25 cellular contexts compared by ENCODE assay signal in genomic region chr17:68143425-68143824, GRCh38.
DNase-seq lines count a peak whose midpoint lies in the region; ATAC-seq and TF ChIP-seq lines count a peak whose summit lies in the region.
"Had no signal": no experiment of that assay in that cellular context is flagged by ENCODE, and none has a peak within 500 bp of the region (broad histone marks: within the 10 kb centered on the region; RNA-seq: fewer than 3 reads in every experiment).

No MANE protein-coding gene starts in this region.

- H3K4me1 Mint-ChIP-seq in activated T-cell treated with anti-CD3 and anti-CD28 coated beads, Interleukin-2, amount 50 U/mL, for 24 hours (ENCODE audit: low read depth) = peaks cover 4% of the 10 kb centered on the region
- peaks cover 5% of the 10 kb centered on the region for H3K4me1 Mint-ChIP-seq in activated T-cell treated with anti-CD3 and anti-CD28 coated beads, Interleukin-2, amount 50 U/mL, for 72 hours (ENCODE audit: low read depth)
- H3K4me1 Mint-ChIP-seq: CD14-positive monocyte; CD4-positive, CD25-positive, alpha-beta regulatory T cell had no signal

- H3K27me3 Mint-ChIP-seq in activated T-cell treated with anti-CD3 and anti-CD28 coated beads, Interleukin-2, amount 50 U/mL, for 24 hours = no peaks in the 10 kb centered on the region
- H3K27me3 Mint-ChIP-seq in activated T-cell treated with anti-CD3 and anti-CD28 coated beads, Interleukin-2, amount 50 U/mL, for 72 hours (ENCODE audit: low read depth) = no peaks in the 10 kb centered on the region
- H3K27me3 Mint-ChIP-seq: CD4-positive, alpha-beta memory T cell; CD4-positive, CD25-positive, alpha-beta regulatory T cell; CD8-positive, alpha-beta memory T cell had no signal

- no peak for TF ChIP-seq CTCF in GM20000 (IDR thresholded peaks at IDR 0.05; ENCODE audit: extremely low read depth, missing control alignments)
- TF ChIP-seq CTCF in MM.1S (IDR thresholded peaks at IDR 0.05; ENCODE audit: low read length) = no peak
- no peak for TF ChIP-seq CTCF in GM10266 (IDR thresholded peaks at IDR 0.05; ENCODE audit: control insufficient read depth, insufficient read depth, low read depth, missing control alignments)

- no peaks in the 10 kb centered on the region for H3K36me3 Mint-ChIP-seq in activated T-cell treated with anti-CD3 and anti-CD28 coated beads, Interleukin-2, amount 50 U/mL, for 24 hours (ENCODE audit: low read depth)
- no peaks in the 10 kb centered on the region for H3K36me3 Mint-ChIP-seq in activated T-cell treated with anti-CD3 and anti-CD28 coated beads, Interleukin-2, amount 50 U/mL, for 72 hours (ENCODE audit: insufficient read depth in 2 of 2)
- H3K36me3 Mint-ChIP-seq: CD4-positive, alpha-beta memory T cell had no signal

- H3K4me1 ChIP-seq in MM.1S (ENCODE audit: low read length) = peaks cover 7% of the 10 kb centered on the region; the same call in 1 of the 2 replicates
- H3K4me1 ChIP-seq: BE2C, BLaER1 had no signal

- no peak overlapping the region for H3K9ac ChIP-seq in MM.1S (ENCODE audit: low read length)
- H3K9ac ChIP-seq: BLaER1 had no signal

- no peak overlapping the region for H3K4me3 Mint-ChIP-seq in activated T-cell treated with anti-CD3 and anti-CD28 coated beads, Interleukin-2, amount 50 U/mL, for 24 hours
- no peak overlapping the region for H3K4me3 Mint-ChIP-seq in activated T-cell treated with anti-CD3 and anti-CD28 coated beads, Interleukin-2, amount 50 U/mL, for 72 hours
- H3K4me3 Mint-ChIP-seq: CD14-positive monocyte; CD4-positive, alpha-beta memory T cell; CD8-positive, alpha-beta memory T cell had no signal

- no peak overlapping the region for H3K4me3 ChIP-seq in MM.1S (ENCODE audit: low read length)
- H3K4me3 ChIP-seq: BLaER1 had no signal

- intact Hi-C loops in Right ventricle myocardium superior (cut with DNase I) = no loop called here

- H3K9me2 ChIP-seq in MM.1S (replicated peaks; ENCODE audit: insufficient read depth, low read length) = no peaks in the 10 kb centered on the region

- no peaks in the 10 kb centered on the region for H3K9me3 ChIP-seq in MM.1S (replicated peaks; ENCODE audit: insufficient read depth, low read length)
- H3K9me3 ChIP-seq: BE2C, BLaER1 had no signal

- H3K9me3 Mint-ChIP-seq in activated T-cell treated with anti-CD3 and anti-CD28 coated beads, Interleukin-2, amount 50 U/mL, for 24 hours = no peaks in the 10 kb centered on the region
- no peaks in the 10 kb centered on the region for H3K9me3 Mint-ChIP-seq in activated T-cell treated with anti-CD3 and anti-CD28 coated beads, Interleukin-2, amount 50 U/mL, for 72 hours
- H3K9me3 Mint-ChIP-seq: CD4-positive, alpha-beta memory T cell; CD4-positive, CD25-positive, alpha-beta regulatory T cell; CD8-positive, alpha-beta memory T cell had no signal

- H3K79me2 ChIP-seq in MM.1S (ENCODE audit: low read length) = no peaks in the 10 kb centered on the region

- no peaks in the 10 kb centered on the region for H4K20me1 ChIP-seq in MM.1S (ENCODE audit: insufficient read depth, low read length)
- H4K20me1 ChIP-seq: BLaER1 had no signal

- H3K27ac Mint-ChIP-seq in activated T-cell treated with anti-CD3 and anti-CD28 coated beads, Interleukin-2, amount 50 U/mL, for 24 hours = peak overlapping the region; percentile 11
- H3K27ac Mint-ChIP-seq in activated T-cell treated with anti-CD3 and anti-CD28 coated beads, Interleukin-2, amount 50 U/mL, for 72 hours = no peak overlapping the region
- H3K27ac Mint-ChIP-seq: CD4-positive, CD25-positive, alpha-beta regulatory T cell; CD8-positive, alpha-beta memory T cell had no signal

- H2AFZ ChIP-seq in MM.1S (ENCODE audit: low read length) = no peak overlapping the region

- no peak for DNase-seq in activated T-cell treated with anti-CD3 and anti-CD28 coated beads, Interleukin-2, amount 50 U/mL, for 24 hours
- DNase-seq in activated T-cell treated with anti-CD3 and anti-CD28 coated beads, Interleukin-2, amount 50 U/mL, for 72 hours = no peak
- DNase-seq in GM20000 (ENCODE audit: low spot score) = peak; percentile 20
- DNase-seq in MM.1S = peak; percentile 68
- DNase-seq in SK-N-DZ (ENCODE audit: low spot score) = peak; percentile 34
- no peak for DNase-seq in Right ventricle myocardium superior
- no peak for DNase-seq in ecto neural progenitor cell (ENCODE audit: low spot score)
- no peak for DNase-seq in GM10266 (ENCODE audit: extremely low spot score)
- DNase-seq: 8988T; ACHN; BE2C; C1 segment of cervical spinal cord; CD4-positive, alpha-beta memory T cell; CD4-positive, CD25-positive, alpha-beta regulatory T cell; CD8-positive, alpha-beta memory T cell; COR-L47; DMS 273 treated with DMSO at 0.1 percent for 48 hours; DMS153; DMS53; DMS79; DND-41; EL; GDM1 had no signal

- H3K27me3 ChIP-seq in MM.1S (replicated peaks; ENCODE audit: insufficient read depth, low read length) = no peaks in the 10 kb centered on the region
- H3K27me3 ChIP-seq: BE2C, BLaER1 had no signal

- H3K4me2 ChIP-seq in MM.1S (ENCODE audit: low read depth, low read length) = no peak overlapping the region
- H3K4me2 ChIP-seq: BLaER1 had no signal

- no peak for ATAC-seq in activated T-cell treated with anti-CD3 and anti-CD28 coated beads, Interleukin-2, amount 50 U/mL, for 72 hours (replicated peaks in 1 of 2)
- ATAC-seq in Right ventricle myocardium superior (ENCODE audit: poor library complexity) = no peak

- peaks cover 5% of the 10 kb centered on the region for H3F3A ChIP-seq in MM.1S (ENCODE audit: insufficient read depth, low read length)

- no peaks in the 10 kb centered on the region for H3K36me3 ChIP-seq in MM.1S (replicated peaks; ENCODE audit: insufficient read depth, low read length)
- H3K36me3 ChIP-seq: BE2C, BLaER1 had no signal

- no peak overlapping the region for H3K27ac ChIP-seq in MM.1S (ENCODE audit: low read length)
- H3K27ac ChIP-seq: BLaER1 had no signal

Comparison
In these comparisons a context has a peak if more than half of its experiments do, and no peak if none do; other contexts are left out.
1. DNase-seq: peak in GM20000 (single experiment), MM.1S (single experiment) and SK-N-DZ (single experiment); none in activated T-cell treated with anti-CD3 and anti-CD28 coated beads, Interleukin-2, amount 50 U/mL, for 24 hours (single experiment), activated T-cell treated with anti-CD3 and anti-CD28 coated beads, Interleukin-2, amount 50 U/mL, for 72 hours (0 of 2), Right ventricle myocardium superior (single experiment), ecto neural progenitor cell (single experiment) and GM10266 (single experiment).